Comparison of ENCODE assay signal across 24 cellular contexts in genomic region chr15:77057650-77058049, GRCh38. TPM values are rescaled to one million over a fixed set of nuclear protein-coding genes. Genes with fewer than 3 reads are reported as not detected.
DNase-seq lines count a peak whose midpoint lies in the region; ATAC-seq, FAIRE-seq and TF ChIP-seq lines count a peak whose summit lies in the region.
"Had no signal": no experiment of that assay in that cellular context is flagged by ENCODE, and none has a peak within 500 bp of the region (broad histone marks: within the 10 kb centered on the region; RNA-seq: fewer than 3 reads in every experiment).

No MANE protein-coding gene starts in this region.

- peaks cover 71% of the 10 kb centered on the region for H4K20me1 ChIP-seq in astrocyte (ENCODE audit: insufficient read depth, low read length)

- FAIRE-seq in astrocyte (lab: Jason Lieb, UNC), result no peak
- FAIRE-seq: TTC549 had no signal

- ATAC-seq in GM21737 (IDR thresholded peaks at IDR 0.05; ENCODE audit: unreplicated experiment), result no peak
- ATAC-seq: effector memory CD8-positive, alpha-beta T cell; left colon; upper lobe of right lung had no signal

- CTCF ChIA-PET in HEK293 (lab: Yijun Ruan, JAX), result interaction anchor here (0.6 to 1.7 kb wide), 2 partner anchors 23 to 50 kb away, joined by 3 to 6 read pairs; no protein-coding TSS in a partner anchor

- no peaks in the 10 kb centered on the region for H3K27me3 Mint-ChIP-seq in T-helper 2 cell treated with Interferon-gamma antibody and Interleukin-4, amounts not matched to agents 5 μg/mL and 100 μg/mL, for 36 hours (ENCODE audit: low read depth)
- H3K27me3 Mint-ChIP-seq in astrocyte (ENCODE audit: low read depth, unreplicated experiment) (no peaks in the 10 kb centered on the region), nephron (ENCODE audit: low read depth) (no peaks in the 10 kb centered on the region)
- H3K27me3 Mint-ChIP-seq: effector memory CD8-positive, alpha-beta T cell had no signal

- H3K36me3 ChIP-seq in HEK293 (ENCODE audit: control insufficient read depth in 2 of 2, insufficient read depth in 1 of 2, low read length in 2 of 2) (peaks cover 18 to 21% of the 10 kb centered on the region in 2 experiments), astrocyte (ENCODE audit: insufficient read depth, low read length) (peaks cover 1% of the 10 kb centered on the region)

- peaks cover 74% of the 10 kb centered on the region for H3K79me2 ChIP-seq in astrocyte (ENCODE audit: insufficient read depth, low read length)

- peaks cover 13% of the 10 kb centered on the region for H3K4me1 Mint-ChIP-seq in T-helper 2 cell treated with Interferon-gamma antibody and Interleukin-4, amounts not matched to agents 5 μg/mL and 100 μg/mL, for 36 hours (ENCODE audit: low read depth)
- H3K4me1 Mint-ChIP-seq in astrocyte (ENCODE audit: low read depth, unreplicated experiment) (peaks cover 38% of the 10 kb centered on the region), nephron (peaks cover 78% of the 10 kb centered on the region)

- H2AFZ ChIP-seq in astrocyte (ENCODE audit: low read depth, low read length), result no peak overlapping the region

- no peak overlapping the region for H3K4me3 ChIP-seq in HEK293 (ENCODE audit: low read depth, low read length)
- H3K4me3 ChIP-seq in astrocyte (ENCODE audit: insufficient read depth, low read depth, low read length), result no peak overlapping the region
- H3K4me3 ChIP-seq: HAP-1, skin epidermis, upper lobe of right lung had no signal

- no peak for DNase-seq in T-helper 2 cell treated with Interferon-gamma antibody and Interleukin-4, amounts not matched to agents 5 μg/mL and 100 μg/mL, for 36 hours (ENCODE audit: low spot score)
- DNase-seq in T-helper 2 cell (no peak), astrocyte (ENCODE audit: low read depth) (peak; percentile 30), NCI-H2171 (lab: John Stamatoyannopoulos, UW) (no peak), NCI-H526 (lab: John Stamatoyannopoulos, UW) (no peak)
- DNase-seq: activated CD4-positive, alpha-beta T cell treated with anti-CD3 and anti-CD28 coated beads for 48 hours; activated CD8-positive, alpha-beta memory T cell treated with anti-CD3 and anti-CD28 coated beads, Interleukin-2, amount 50 U/mL, for 4 hours; aorta; BE2C; effector memory CD8-positive, alpha-beta T cell; left colon; NCI-H1417; NCI-H2107; NCI-H524; stimulated activated CD4-positive, alpha-beta T cell treated with anti-CD3 and anti-CD28 coated beads, Interleukin-2, amount 100 ng/mL, for 48 hours; upper lobe of right lung had no signal

- no peak overlapping the region for H3K4me3 Mint-ChIP-seq in T-helper 2 cell treated with Interferon-gamma antibody and Interleukin-4, amounts not matched to agents 5 μg/mL and 100 μg/mL, for 36 hours
- no peak overlapping the region for H3K4me3 Mint-ChIP-seq in astrocyte (ENCODE audit: unreplicated experiment)
- no peak overlapping the region for H3K4me3 Mint-ChIP-seq in nephron
- H3K4me3 Mint-ChIP-seq: effector memory CD8-positive, alpha-beta T cell; neural crest cell had no signal

- peaks cover 36% of the 10 kb centered on the region for H3K4me1 ChIP-seq in HEK293 (ENCODE audit: control insufficient read depth, insufficient read depth, low read length)
- peaks cover 11% of the 10 kb centered on the region for H3K4me1 ChIP-seq in astrocyte (ENCODE audit: insufficient read depth, low read length)

- H3K9me3 ChIP-seq in HEK293 (ENCODE audit: control insufficient read depth, insufficient read depth, low read depth, low read length) (no peaks in the 10 kb centered on the region), astrocyte (ENCODE audit: insufficient read depth, low read depth, low read length) (no peaks in the 10 kb centered on the region)
- H3K9me3 ChIP-seq: BE2C, HAP-1, upper lobe of right lung had no signal

- TF ChIP-seq CTCF in HEK293 (tag by site-specific recombination; IDR thresholded peaks at IDR 0.05) (no peak), astrocyte (IDR thresholded peaks at IDR 0.05; ENCODE audit: insufficient read depth, low read depth, low read length) (no peak), nephron (IDR thresholded peaks at IDR 0.05; ENCODE audit: unreplicated experiment in 3 of 3) (no peak)

- H3K27ac ChIP-seq in HEK293 (ENCODE audit: extremely low read depth, low read depth, low read length) (no peak overlapping the region), astrocyte (ENCODE audit: low read depth, low read length) (no peak overlapping the region)
- H3K27ac ChIP-seq: 22Rv1, skin epidermis, upper lobe of right lung had no signal

- H3K4me2 ChIP-seq in astrocyte (ENCODE audit: low read length), result no peak overlapping the region

- H3K27ac Mint-ChIP-seq in T-helper 2 cell treated with Interferon-gamma antibody and Interleukin-4, amounts not matched to agents 5 μg/mL and 100 μg/mL, for 36 hours, result peak overlapping the region; percentile 3
- H3K27ac Mint-ChIP-seq in astrocyte (ENCODE audit: unreplicated experiment) (no peak overlapping the region), nephron (peak overlapping the region in 2 of 3 experiments; percentile 12 to 36)
- H3K27ac Mint-ChIP-seq: effector memory CD8-positive, alpha-beta T cell had no signal

- H3K36me3 Mint-ChIP-seq in T-helper 2 cell treated with Interferon-gamma antibody and Interleukin-4, amounts not matched to agents 5 μg/mL and 100 μg/mL, for 36 hours (ENCODE audit: low read depth), result peaks cover 5% of the 10 kb centered on the region
- H3K36me3 Mint-ChIP-seq in astrocyte (ENCODE audit: low read depth, unreplicated experiment) (peaks cover 5% of the 10 kb centered on the region), nephron (ENCODE audit: low read depth) (peaks cover 14% of the 10 kb centered on the region)

- H3K27me3 ChIP-seq in astrocyte (ENCODE audit: insufficient read depth, low read length), result no peaks in the 10 kb centered on the region
- H3K27me3 ChIP-seq: BE2C, upper lobe of right lung had no signal

- no peak overlapping the region for H3K9ac ChIP-seq in astrocyte (ENCODE audit: low read length)

- POLR2A ChIA-PET in HEK293 (lab: Yijun Ruan, JAX), result interaction anchor here (1.2 kb wide), 1 partner anchor 13 kb away, joined by 8 read pairs; the partner anchor contains the start of gene TSPAN3

- no peaks in the 10 kb centered on the region for H3K9me3 Mint-ChIP-seq in T-helper 2 cell treated with Interferon-gamma antibody and Interleukin-4, amounts not matched to agents 5 μg/mL and 100 μg/mL, for 36 hours
- H3K9me3 Mint-ChIP-seq in astrocyte (ENCODE audit: unreplicated experiment) (no peaks in the 10 kb centered on the region), nephron (no peaks in the 10 kb centered on the region)
- H3K9me3 Mint-ChIP-seq: effector memory CD8-positive, alpha-beta T cell; neural crest cell had no signal

TF ChIP-seq in HEK293, 187 proteins besides CTCF, POLR2A, EP300 and RAD21 (continues in another document):
- TF ChIP-seq ZNF518A (tag by site-specific recombination; conservative IDR thresholded peaks at IDR 0.05; ENCODE audit: low read depth) (no peak), ZNF776 (tag by site-specific recombination; IDR thresholded peaks at IDR 0.05; ENCODE audit: borderline replicate concordance) (no peak), ZNF792 (tag by site-specific recombination; IDR thresholded peaks at IDR 0.05) (no peak), ZNF184 (tag by site-specific recombination; IDR thresholded peaks at IDR 0.05) (no peak), ZNF600 (tag by site-specific recombination; IDR thresholded peaks at IDR 0.05) (0 out of 2 replicates have a peak, but pooled peaks have one; percentile 22), ZNF529 (tag by site-specific recombination; IDR thresholded peaks at IDR 0.05; ENCODE audit: insufficient replicate concordance) (no peak), ELK4 (IDR thresholded peaks at IDR 0.05; ENCODE audit: borderline replicate concordance, low read depth, low read length) (no peak)

RNA-seq across cellular contexts. Expression of gene TSPAN3, which starts 13.3 kb away (rescaled TPM):
- 223 and 245 TPM in 2 replicates for total RNA-seq in astrocyte
